Comparison of ENCODE assay signal across 12 cellular contexts in the genomic region with DNA sequence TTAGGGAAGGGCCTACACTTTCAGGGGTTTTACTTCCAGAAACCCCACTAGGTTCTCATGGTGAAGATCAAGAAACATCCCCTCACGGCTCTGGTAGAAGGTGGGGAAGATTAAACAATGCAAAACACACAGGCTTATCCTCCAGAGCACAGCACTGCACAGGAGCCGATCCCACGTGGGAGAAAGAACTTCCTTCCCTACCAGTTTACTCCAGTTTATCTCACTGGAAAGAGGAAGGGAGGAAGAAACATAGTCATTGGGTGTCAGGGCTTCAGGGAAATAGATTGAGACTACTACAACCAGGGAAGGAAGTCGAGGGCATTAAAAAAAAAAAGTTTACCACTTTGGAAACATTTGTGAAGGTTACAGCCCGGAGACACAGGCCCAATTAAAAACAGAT.
DNase-seq lines count a peak whose midpoint lies in the region; TF ChIP-seq lines count a peak whose summit lies in the region.
"Had no signal": no experiment of that assay in that cellular context is flagged by ENCODE, and none has a peak within 500 bp of the region (broad histone marks: within the 10 kb centered on the region; RNA-seq: fewer than 3 reads in every experiment).

No MANE protein-coding gene starts in this region.

- intact Hi-C loops in activated naive CD4-positive, alpha-beta T cell treated with anti-CD3 and anti-CD28 coated beads for 36 hours (cut with micrococcal nuclease), result no loop called here

- H3K27me3 ChIP-seq in iPS-18a (ENCODE audit: control insufficient read depth, insufficient read depth, low read length), result no peaks in the 10 kb centered on the region
- H3K27me3 ChIP-seq: gastrocnemius medialis had no signal

- CTCF ChIA-PET in activated naive CD4-positive, alpha-beta T cell treated with anti-CD3 and anti-CD28 coated beads for 36 hours (lab: Charles Lee), result no interaction called here
- CTCF ChIA-PET in RWPE1 (lab: Yijun Ruan, JAX), result no interaction called here

- H3K9me3 ChIP-seq in iPS-18a (ENCODE audit: control insufficient read depth, low read depth, low read length), result no peaks in the 10 kb centered on the region
- H3K9me3 ChIP-seq: gastrocnemius medialis, prostate gland had no signal

- TF ChIP-seq CTCF in RWPE1 (conservative IDR thresholded peaks at IDR 0.05; ENCODE audit: low read depth) (no peak), type B pancreatic cell (conservative IDR thresholded peaks at IDR 0.05) (no peak)

- H3K36me3 ChIP-seq in iPS-18a (ENCODE audit: control insufficient read depth, low read depth, low read length), result no peaks in the 10 kb centered on the region
- H3K36me3 ChIP-seq: gastrocnemius medialis, prostate gland had no signal

- peak overlapping the region; percentile 17 for H3K4me3 Mint-ChIP-seq in activated naive CD4-positive, alpha-beta T cell treated with anti-CD3 and anti-CD28 coated beads for 36 hours
- H3K4me3 Mint-ChIP-seq in type B pancreatic cell, result no peak overlapping the region
- H3K4me3 Mint-ChIP-seq: activated CD4-positive, alpha-beta memory T cell treated with anti-CD3 and anti-CD28 coated beads, Interleukin-2, amount 10 ng/mL, durations not matched to agents 7 days and 5 days had no signal

- DNase-seq in activated naive CD4-positive, alpha-beta T cell treated with anti-CD3 and anti-CD28 coated beads for 36 hours, result no peak
- DNase-seq in activated naive CD4-positive, alpha-beta T cell treated with Interleukin-2 at 50 U/mL for 16 hours, result no peak
- DNase-seq in RWPE1 (ENCODE audit: low spot score), result no peak
- no peak for DNase-seq in type B pancreatic cell (ENCODE audit: extremely low spot score, unreplicated experiment)
- no peak for DNase-seq in activated CD8-positive, alpha-beta memory T cell treated with anti-CD3 and anti-CD28 coated beads, Interleukin-2, amount 50 U/mL, for 4 hours
- DNase-seq in NCI-H510A treated with DMSO at 0.1 percent for 48 hours (lab: John Stamatoyannopoulos, UW), result no peak
- no peak for DNase-seq in cortex of kidney (lab: John Stamatoyannopoulos, UW)
- DNase-seq: activated CD4-positive, alpha-beta memory T cell treated with anti-CD3 and anti-CD28 coated beads, Interleukin-2, amount 10 ng/mL, durations not matched to agents 7 days and 5 days; gastrocnemius medialis; NCI-H446 treated with DMSO at 0.1 percent for 48 hours had no signal

- no peak overlapping the region for H3K27ac Mint-ChIP-seq in activated naive CD4-positive, alpha-beta T cell treated with anti-CD3 and anti-CD28 coated beads for 36 hours
- H3K27ac Mint-ChIP-seq in type B pancreatic cell, result peak overlapping the region; percentile 20
- H3K27ac Mint-ChIP-seq: activated CD4-positive, alpha-beta memory T cell treated with anti-CD3 and anti-CD28 coated beads, Interleukin-2, amount 10 ng/mL, durations not matched to agents 7 days and 5 days had no signal

- H3K9ac ChIP-seq in iPS-18a (ENCODE audit: low read length), result no peak overlapping the region

- POLR2A ChIA-PET in RWPE1 (lab: Yijun Ruan, JAX; ENCODE audit: low non-redundant PET), result interaction anchor here (0.5 kb wide), 1 partner anchor 55 kb away, joined by 3 read pairs; no protein-coding TSS in a partner anchor

- H3K4me1 ChIP-seq in iPS-18a (ENCODE audit: control insufficient read depth, low read depth, low read length), result peaks cover 33% of the 10 kb centered on the region
- H3K4me1 ChIP-seq: prostate gland had no signal

- H3K27ac ChIP-seq in RWPE1 (peak overlapping the region; percentile 92), iPS-18a (ENCODE audit: low read length) (peak overlapping the region; percentile 51)
- H3K27ac ChIP-seq: gastrocnemius medialis, prostate gland had no signal

- no peaks in the 10 kb centered on the region for H3K27me3 Mint-ChIP-seq in activated naive CD4-positive, alpha-beta T cell treated with anti-CD3 and anti-CD28 coated beads for 36 hours (ENCODE audit: low read depth)
- H3K27me3 Mint-ChIP-seq in type B pancreatic cell, result no peaks in the 10 kb centered on the region
- H3K27me3 Mint-ChIP-seq: activated CD4-positive, alpha-beta memory T cell treated with anti-CD3 and anti-CD28 coated beads, Interleukin-2, amount 10 ng/mL, durations not matched to agents 7 days and 5 days had no signal

- H3K4me1 Mint-ChIP-seq in activated naive CD4-positive, alpha-beta T cell treated with anti-CD3 and anti-CD28 coated beads for 36 hours (ENCODE audit: low read depth), result peaks cover 13% of the 10 kb centered on the region
- peaks cover 24% of the 10 kb centered on the region for H3K4me1 Mint-ChIP-seq in type B pancreatic cell (ENCODE audit: unreplicated experiment)

- no peaks in the 10 kb centered on the region for H3K9me3 Mint-ChIP-seq in activated naive CD4-positive, alpha-beta T cell treated with anti-CD3 and anti-CD28 coated beads for 36 hours
- H3K9me3 Mint-ChIP-seq in type B pancreatic cell, result no peaks in the 10 kb centered on the region
- H3K9me3 Mint-ChIP-seq: activated CD4-positive, alpha-beta memory T cell treated with anti-CD3 and anti-CD28 coated beads, Interleukin-2, amount 10 ng/mL, durations not matched to agents 7 days and 5 days had no signal

- no peak overlapping the region for H3K4me3 ChIP-seq in iPS-18a (ENCODE audit: low read length)
- H3K4me3 ChIP-seq: gastrocnemius medialis, prostate gland had no signal

- H3K36me3 Mint-ChIP-seq in activated naive CD4-positive, alpha-beta T cell treated with anti-CD3 and anti-CD28 coated beads for 36 hours (ENCODE audit: low read depth), result peaks cover 28% of the 10 kb centered on the region
- peaks cover 5% of the 10 kb centered on the region for H3K36me3 Mint-ChIP-seq in type B pancreatic cell
